In the genomic region with DNA sequence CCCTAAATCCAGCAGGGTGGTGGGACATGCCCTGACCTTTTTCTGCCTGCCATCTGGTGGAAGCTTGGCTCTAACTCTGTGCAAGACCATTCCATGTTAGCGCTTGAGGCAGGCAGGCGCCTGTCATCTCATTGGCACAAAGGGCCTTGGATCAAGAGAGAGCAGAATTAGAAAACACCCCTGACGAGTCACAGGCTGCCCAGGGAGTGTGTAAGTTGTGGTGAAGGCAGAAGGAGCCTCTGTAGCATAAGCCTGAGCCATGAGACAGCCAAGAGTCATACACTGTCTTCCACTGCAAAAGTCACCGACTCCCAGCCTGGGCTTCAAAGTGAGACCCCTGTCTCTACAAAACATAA, we compare ENCODE assay signal across 16 cellular contexts. TPM values are rescaled to one million over a fixed set of nuclear protein-coding genes. Genes with fewer than 3 reads are reported as not detected.
DNase-seq lines count a peak whose midpoint lies in the region; TF ChIP-seq lines count a peak whose summit lies in the region.
"Had no signal": no experiment of that assay in that cellular context is flagged by ENCODE, and none has a peak within 500 bp of the region (broad histone marks: within the 10 kb centered on the region; RNA-seq: fewer than 3 reads in every experiment).

No MANE protein-coding gene starts in this region.

- H3K9me3 ChIP-seq in osteoblast (ENCODE audit: low read depth, low read length) (no peaks in the 10 kb centered on the region), MM.1S (replicated peaks; ENCODE audit: insufficient read depth, low read length) (no peaks in the 10 kb centered on the region)

- peak overlapping the region; percentile 78 for H3K27ac ChIP-seq in osteoblast (ENCODE audit: low read depth, low read length)
- no peak overlapping the region for H3K27ac ChIP-seq in MM.1S (ENCODE audit: low read length)
- H3K27ac ChIP-seq: 22Rv1 had no signal

- H3K4me3 ChIP-seq in osteoblast (ENCODE audit: insufficient read depth, low read length) (no peak overlapping the region), MM.1S (ENCODE audit: low read length) (no peak overlapping the region), lower leg skin (ENCODE audit: low read depth, poor library complexity, severe bottlenecking) (no peak overlapping the region)

- TF ChIP-seq CTCF in osteoblast (IDR thresholded peaks at IDR 0.05; ENCODE audit: extremely low read depth, low read depth, low read length) (no peak), MM.1S (IDR thresholded peaks at IDR 0.05; ENCODE audit: low read length) (no peak), lower leg skin (IDR thresholded peaks at IDR 0.05) (no peak)

- intact Hi-C loops in dendritic cell treated with granulocyte-macrophage colony-stimulating factor and Interleukin-4, amounts not matched to agents 40 ng/mL and 50 ng/mL, for 4 days (cut with micrococcal nuclease) = loop anchor here (5.0 kb wide), 3 partner anchors 58 to 168 kb away; no protein-coding TSS in a partner anchor
- intact Hi-C loops in lower leg skin (cut with DNase I; ENCODE audit: low total_unique reads) = no loop called here

- peak overlapping the region; percentile 96 for H3K27ac Mint-ChIP-seq in dendritic cell treated with granulocyte-macrophage colony-stimulating factor and Interleukin-4, amounts not matched to agents 40 ng/mL and 50 ng/mL, for 4 days

- H3K4me3 Mint-ChIP-seq in dendritic cell treated with granulocyte-macrophage colony-stimulating factor and Interleukin-4, amounts not matched to agents 40 ng/mL and 50 ng/mL, for 4 days = peak overlapping the region; percentile 6
- H3K4me3 Mint-ChIP-seq: IgD-negative memory B cell, immature natural killer cell had no signal

- H3K4me1 ChIP-seq in osteoblast (ENCODE audit: insufficient read depth, low read length) = peaks cover 12% of the 10 kb centered on the region
- H3K4me1 ChIP-seq in MM.1S (ENCODE audit: low read length) = no peaks in the 10 kb centered on the region

- H2AFZ ChIP-seq in osteoblast (ENCODE audit: low read length) (no peak overlapping the region), MM.1S (ENCODE audit: low read length) (no peak overlapping the region)

- H3K4me1 Mint-ChIP-seq in dendritic cell treated with granulocyte-macrophage colony-stimulating factor and Interleukin-4, amounts not matched to agents 40 ng/mL and 50 ng/mL, for 4 days (ENCODE audit: low read depth) = peaks cover 93% of the 10 kb centered on the region

- H3K36me3 ChIP-seq in osteoblast (ENCODE audit: insufficient read depth, low read length) (peaks cover 16% of the 10 kb centered on the region), MM.1S (replicated peaks; ENCODE audit: insufficient read depth, low read length) (no peaks in the 10 kb centered on the region)

- peak overlapping the region; percentile 43 for H3K4me2 ChIP-seq in osteoblast (ENCODE audit: insufficient read depth, low read length)
- no peak overlapping the region for H3K4me2 ChIP-seq in MM.1S (ENCODE audit: low read depth, low read length)

- no peaks in the 10 kb centered on the region for H3K9me2 ChIP-seq in MM.1S (replicated peaks; ENCODE audit: insufficient read depth, low read length)

- H3F3A ChIP-seq in MM.1S (ENCODE audit: insufficient read depth, low read length) = no peaks in the 10 kb centered on the region

- H3K9me3 Mint-ChIP-seq in dendritic cell treated with granulocyte-macrophage colony-stimulating factor and Interleukin-4, amounts not matched to agents 40 ng/mL and 50 ng/mL, for 4 days = no peaks in the 10 kb centered on the region
- H3K9me3 Mint-ChIP-seq: IgD-negative memory B cell, immature natural killer cell had no signal

- peaks cover 97% of the 10 kb centered on the region for H3K36me3 Mint-ChIP-seq in dendritic cell treated with granulocyte-macrophage colony-stimulating factor and Interleukin-4, amounts not matched to agents 40 ng/mL and 50 ng/mL, for 4 days (ENCODE audit: low read depth)

- H3K27me3 Mint-ChIP-seq in dendritic cell treated with granulocyte-macrophage colony-stimulating factor and Interleukin-4, amounts not matched to agents 40 ng/mL and 50 ng/mL, for 4 days = no peaks in the 10 kb centered on the region
- H3K27me3 Mint-ChIP-seq: IgD-negative memory B cell had no signal

- H4K20me1 ChIP-seq in osteoblast (ENCODE audit: insufficient read depth, low read length) (no peaks in the 10 kb centered on the region), MM.1S (ENCODE audit: insufficient read depth, low read length) (no peaks in the 10 kb centered on the region)

- H3K27me3 ChIP-seq in osteoblast (ENCODE audit: insufficient read depth, low read length) = no peaks in the 10 kb centered on the region
- H3K27me3 ChIP-seq in MM.1S (replicated peaks; ENCODE audit: insufficient read depth, low read length) = no peaks in the 10 kb centered on the region

- 52 to 55% methylated on average over 4 of the region's 4 CpGs for WGBS in lower leg skin, 2 donors

- H3K9ac ChIP-seq in MM.1S (ENCODE audit: low read length) = no peak overlapping the region

- H3K79me2 ChIP-seq in osteoblast (ENCODE audit: insufficient read depth, low read length) = peaks cover 2% of the 10 kb centered on the region
- peaks cover 12% of the 10 kb centered on the region for H3K79me2 ChIP-seq in MM.1S (ENCODE audit: low read length)

- TF ChIP-seq POLR2A in lower leg skin (IDR thresholded peaks at IDR 0.05) = no peak

- DNase-seq in DMS 273 (lab: John Stamatoyannopoulos, UW; ENCODE audit: unreplicated experiment) (peak; percentile 43), DMS 273 treated with DMSO at 0.1 percent for 48 hours (lab: John Stamatoyannopoulos, UW) (no peak), HT1080 (ENCODE audit: low read depth) (peak; percentile 59), osteoblast (ENCODE audit: insufficient read length, low spot score, missing footprints) (no peak), HK-2 (ENCODE audit: unreplicated experiment) (no peak), MM.1S (no peak), lower leg skin (ENCODE audit: low spot score in 2 of 2) (no peak)
- DNase-seq: activated CD4-positive, CD25-positive, alpha-beta regulatory T cell; immature natural killer cell; stimulated activated CD4-positive, alpha-beta T cell treated with anti-CD3 and anti-CD28 coated beads, Interleukin-4, amount 100 ng/mL, for 4 hours had no signal

RNA-seq across cellular contexts. Expression of gene NUBP1, which starts 6.0 kb away (rescaled TPM):
- 52.8 and 61.4 TPM in 2 replicates for total RNA-seq in HT1080 (2014; rRNA removed; shearing (Covaris generic))
- 34.2 and 34.6 TPM in 2 replicates for polyA plus RNA-seq in HT1080 (2015; cell fraction: cytosol; rRNA removed)
- polyA plus RNA-seq in HT1080 (2015; cell fraction: nucleus; rRNA removed) = 21.4 and 28.4 TPM in 2 replicates
- total RNA-seq in osteoblast = 19.5 and 20.0 TPM in 2 replicates
- 10 to 100 TPM; 16.3 to 26.7 (median 25.1) TPM for total RNA-seq in lower leg skin

RNA-seq across cellular contexts. Expression of gene TEKT5, which starts 54.9 kb away (rescaled TPM):
- 0.11 TPM in 1 of 2 replicates, not detected in the other for total RNA-seq in HT1080 (2014; rRNA removed; shearing (Covaris generic))
- polyA plus RNA-seq in HT1080 (2015; cell fraction: cytosol; rRNA removed) = 0.14 TPM in 1 of 2 replicates, not detected in the other
- polyA plus RNA-seq in HT1080 (2015; cell fraction: nucleus; rRNA removed) = not detected in 2 replicates
- total RNA-seq in osteoblast (0.29 and 0.36 TPM in 2 replicates), lower leg skin (under 1 TPM in 3 of 4 donors, not detected in 1; 0.20 to 0.93 (median 0.42) TPM)
- total RNA-seq: Daoy, endothelial cell of umbilical vein, temporal lobe had no signal
- polyA plus RNA-seq: endothelial cell of umbilical vein, IgD-negative memory B cell, immature natural killer cell had no signal

Comparison
In these comparisons a context has a peak if more than half of its experiments do, and no peak if none do; other contexts are left out.
1. DNase-seq: peak in DMS 273 (single experiment) and HT1080 (single experiment); none in DMS 273 treated with DMSO at 0.1 percent for 48 hours (single experiment), osteoblast (single experiment), HK-2 (single experiment), MM.1S (single experiment) and lower leg skin (0 of 2).